Comparison of ENCODE assay signal across 20 cellular contexts in the genomic region with DNA sequence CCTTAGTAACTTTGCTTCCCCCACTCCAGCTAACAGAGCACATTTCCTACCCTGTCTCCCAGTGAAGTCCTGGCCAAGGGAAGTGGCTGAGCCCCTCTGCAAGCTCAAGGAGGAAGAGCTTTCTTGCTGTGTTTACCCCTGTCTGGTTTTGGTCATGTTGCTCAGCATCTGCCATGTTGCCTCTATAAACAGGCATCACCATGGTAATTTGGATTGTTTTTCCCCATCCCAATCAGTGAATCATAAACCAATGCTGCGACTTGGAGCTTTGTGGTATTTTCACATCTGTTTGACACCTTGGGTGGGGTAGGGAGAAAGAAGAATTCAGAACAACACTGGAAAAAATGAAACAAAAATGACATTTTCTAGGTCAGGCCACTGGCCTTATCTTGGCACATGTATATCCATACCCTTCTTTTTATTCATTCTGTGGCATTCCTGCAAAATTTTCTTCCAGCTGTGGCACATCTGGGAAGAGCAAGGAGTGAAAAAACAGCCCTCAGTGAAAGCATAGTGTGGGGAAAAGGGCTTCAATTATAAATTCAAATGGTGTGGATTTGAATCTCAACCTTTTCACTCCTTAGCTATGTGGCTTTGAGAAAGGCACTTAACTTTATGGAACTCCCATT. TPM values are rescaled to one million over a fixed set of nuclear protein-coding genes. Genes with fewer than 3 reads are reported as not detected.
DNase-seq lines count a peak whose midpoint lies in the region; ATAC-seq and TF ChIP-seq lines count a peak whose summit lies in the region.
"Had no signal": no experiment of that assay in that cellular context is flagged by ENCODE, and none has a peak within 500 bp of the region (broad histone marks: within the 10 kb centered on the region; RNA-seq: fewer than 3 reads in every experiment).

No MANE protein-coding gene starts in this region.

- H3K27ac Mint-ChIP-seq in activated naive CD4-positive, alpha-beta T cell treated with anti-CD3 and anti-CD28 coated beads, Interleukin-2, amount 50 U/mL, for 72 hours: no peak overlapping the region
- H3K27ac Mint-ChIP-seq: activated naive CD8-positive, alpha-beta T cell treated with anti-CD3 and anti-CD28 coated beads for 36 hours; dendritic cell treated with granulocyte-macrophage colony-stimulating factor and Interleukin-4, amounts not matched to agents 40 ng/mL and 50 ng/mL, for 4 days; stimulated activated memory B cell treated with anti-CD40 and anti-IgM and Interleukin-4, amounts not matched to agents 10 μg/mL and 1 μg/mL and 100 μg/mL, for 72 hours had no signal

- TF ChIP-seq CTCF in fibroblast of pulmonary artery (IDR thresholded peaks at IDR 0.05; ENCODE audit: low read length, missing control alignments) (no peak), upper lobe of right lung (IDR thresholded peaks at IDR 0.05) (no peak)

- in situ Hi-C loops in KBM-7 (cut with MboI; ENCODE audit: low pct_unique_long_range_greater_than_20kb, low sequenced_read_pairs): no loop called here

- no peaks in the 10 kb centered on the region for H3K4me1 ChIP-seq in upper lobe of right lung

- intact Hi-C loops in upper lobe of right lung (cut with DNase I) (no loop called here), left colon (cut with DNase I, micrococcal nuclease) (no loop called here)

- no peak overlapping the region for H3K27ac ChIP-seq in upper lobe of right lung
- H3K27ac ChIP-seq: RWPE1, thoracic aorta had no signal

- no peaks in the 10 kb centered on the region for H3K36me3 Mint-ChIP-seq in activated naive CD4-positive, alpha-beta T cell treated with anti-CD3 and anti-CD28 coated beads, Interleukin-2, amount 50 U/mL, for 72 hours
- H3K36me3 Mint-ChIP-seq: activated naive CD8-positive, alpha-beta T cell treated with anti-CD3 and anti-CD28 coated beads for 36 hours; stimulated activated memory B cell treated with anti-CD40 and anti-IgM and Interleukin-4, amounts not matched to agents 10 μg/mL and 1 μg/mL and 100 μg/mL, for 72 hours had no signal

- no peaks in the 10 kb centered on the region for H3K9me3 ChIP-seq in upper lobe of right lung
- H3K9me3 ChIP-seq: SK-N-SH, thoracic aorta had no signal

- DNase-seq in GM04503 (ENCODE audit: low read depth) (peak; percentile 96), amniotic epithelial cell (ENCODE audit: low read depth) (peak; percentile 17), fibroblast of pulmonary artery (ENCODE audit: low read depth) (peak; percentile 25), stromal cell of bone marrow (ENCODE audit: low read depth) (peak; percentile 50), upper lobe of right lung (no peak), KBM-7 (no peak), left colon (no peak)
- no peak for DNase-seq in activated naive CD4-positive, alpha-beta T cell treated with anti-CD3 and anti-CD28 coated beads, Interleukin-2, amount 50 U/mL, for 72 hours (ENCODE audit: low spot score in 2 of 2)
- DNase-seq: activated naive CD8-positive, alpha-beta T cell treated with anti-CD3 and anti-CD28 coated beads for 36 hours; AML-193; DND-41; MG63; NCI-H146; SK-N-SH; small intestine had no signal

- H3K9me3 Mint-ChIP-seq in activated naive CD4-positive, alpha-beta T cell treated with anti-CD3 and anti-CD28 coated beads, Interleukin-2, amount 50 U/mL, for 72 hours: no peaks in the 10 kb centered on the region
- H3K9me3 Mint-ChIP-seq: activated naive CD8-positive, alpha-beta T cell treated with anti-CD3 and anti-CD28 coated beads for 36 hours; dendritic cell treated with granulocyte-macrophage colony-stimulating factor and Interleukin-4, amounts not matched to agents 40 ng/mL and 50 ng/mL, for 4 days; stimulated activated memory B cell treated with anti-CD40 and anti-IgM and Interleukin-4, amounts not matched to agents 10 μg/mL and 1 μg/mL and 100 μg/mL, for 72 hours had no signal

- no peaks in the 10 kb centered on the region for H3K27me3 ChIP-seq in upper lobe of right lung
- H3K27me3 ChIP-seq: MG63 had no signal

- ATAC-seq in upper lobe of right lung (no peak), left colon (no peak)
- ATAC-seq in activated naive CD4-positive, alpha-beta T cell treated with anti-CD3 and anti-CD28 coated beads, Interleukin-2, amount 50 U/mL, for 72 hours: no peak
- ATAC-seq: stimulated activated memory B cell treated with anti-CD40 and anti-IgM and Interleukin-4, amounts not matched to agents 10 μg/mL and 1 μg/mL and 100 μg/mL, for 72 hours had no signal

- H3K4me3 ChIP-seq in fibroblast of pulmonary artery (replicated peaks; ENCODE audit: low read depth, low read length): no peak overlapping the region
- H3K4me3 ChIP-seq in upper lobe of right lung: no peak overlapping the region
- H3K4me3 ChIP-seq: lung, MG63, thoracic aorta had no signal

- no peaks in the 10 kb centered on the region for H3K36me3 ChIP-seq in upper lobe of right lung
- H3K36me3 ChIP-seq: MG63, thoracic aorta had no signal

RNA-seq across cellular contexts. Expression of gene SLIT3, which starts 42.5 kb away (rescaled TPM):
- 70.0 TPM for total RNA-seq in upper lobe of right lung
- total RNA-seq in left colon: 10 to 100 TPM in 1 of 2 donors, 1 to 10 TPM in 1; 6.1 to 15.7 TPM
- total RNA-seq in activated naive CD4-positive, alpha-beta T cell treated with anti-CD3 and anti-CD28 coated beads, Interleukin-2, amount 50 U/mL, for 72 hours: 1 to 10 TPM; 1.9 to 2.0 TPM

Comparison
In these comparisons a context has a peak if more than half of its experiments do, and no peak if none do; other contexts are left out.
1. DNase-seq: peak in GM04503 (single experiment), amniotic epithelial cell (single experiment), fibroblast of pulmonary artery (single experiment) and stromal cell of bone marrow (single experiment); none in upper lobe of right lung (single experiment), KBM-7 (single experiment), left colon (0 of 2) and activated naive CD4-positive, alpha-beta T cell treated with anti-CD3 and anti-CD28 coated beads, Interleukin-2, amount 50 U/mL, for 72 hours (0 of 2).